In the genomic region with DNA sequence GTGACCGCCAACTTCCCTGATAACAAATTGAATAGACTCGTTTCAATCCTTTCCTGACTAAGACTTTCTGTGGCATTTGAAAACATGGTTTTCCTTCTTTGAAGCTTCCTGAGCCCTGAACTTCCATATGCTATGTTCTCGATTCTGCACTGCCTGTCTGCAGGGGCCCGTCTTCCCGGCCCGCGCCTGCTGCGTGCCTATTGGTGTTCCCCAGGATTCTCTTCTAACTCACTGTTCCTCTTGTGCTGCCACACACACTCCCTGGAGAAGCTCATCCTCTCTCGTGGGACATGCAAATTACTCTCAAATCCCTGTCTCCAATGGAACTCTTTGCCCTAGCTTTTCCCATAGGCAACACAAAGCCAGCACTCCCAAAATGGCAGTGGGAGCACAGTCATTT, we compare ENCODE assay signal across 25 cellular contexts.
"Had no signal": no experiment of that assay in that cellular context is flagged by ENCODE, and none has a peak within 500 bp of the region (broad histone marks: within the 10 kb centered on the region; RNA-seq: fewer than 3 reads in every experiment).

No MANE protein-coding gene starts in this region.

- H3K36me3 ChIP-seq: left lung, lower lobe of right lung, neutrophil, right atrium auricular region, right lobe of liver, stomach, thoracic aorta, tibial artery, upper lobe of right lung had no signal

- H3K4me2 ChIP-seq: smooth muscle cell had no signal

- DNase-seq: hypothalamus; immature natural killer cell; kidney; left colon; left lung; lower lobe of right lung; mammary epithelial cell; mesenchymal stem cell; naive thymus-derived CD8-positive, alpha-beta T cell; occipital lobe; right lobe of liver; stimulated activated CD4-positive, alpha-beta T cell treated with anti-CD3 and anti-CD28 coated beads, Interleukin-1b, Interleukin-23, amount 100 ng/mL, for 48 hours; stimulated activated CD4-positive, alpha-beta T cell treated with anti-CD3 and anti-CD28 coated beads, Interleukin-2, amount 100 ng/mL, for 48 hours; stimulated activated CD4-positive, alpha-beta T cell treated with anti-CD3 and anti-CD28 coated beads, Interleukin-4, amount 100 ng/mL, for 4 hours; stimulated activated CD8-positive, alpha-beta memory T cell treated with anti-CD3 and anti-CD28 coated beads, Interleukin-4, amount 100 ng/mL, for 48 hours; stimulated activated naive B cell treated with anti-CD40 and anti-IgM and Interleukin-4, amounts not matched to agents 10 μg/mL and 1 μg/mL and 100 μg/mL, for 72 hours; stimulated activated naive CD8-positive, alpha-beta T cell treated with anti-CD3 and anti-CD28 coated beads, Interleukin-15, Interleukin-2, amounts not matched to agents 100 U/mL and 50 U/mL, for 24 hours; stomach; tibial artery; trophoblast cell; upper lobe of right lung had no signal

- H3K27ac ChIP-seq: left lung, lower lobe of right lung, neutrophil, right lobe of liver, stomach, thoracic aorta, tibial artery, upper lobe of right lung had no signal

- H3K4me3 ChIP-seq: left lung, lower lobe of right lung, right atrium auricular region, right lobe of liver, smooth muscle cell, stomach, thoracic aorta, tibial artery, upper lobe of right lung had no signal

- H3K4me1 ChIP-seq: left lung, lower lobe of right lung, right lobe of liver, stomach, tibial artery, upper lobe of right lung had no signal

- H3K9me3 ChIP-seq: left lung, lower lobe of right lung, neutrophil, right atrium auricular region, right lobe of liver, stomach, thoracic aorta, tibial artery, upper lobe of right lung had no signal

- H3K27me3 ChIP-seq: left lung, neutrophil, right atrium auricular region, right lobe of liver, stomach, tibial artery, upper lobe of right lung had no signal
